In genomic region chr15:70775160-70775559, GRCh38 we compare ENCODE assay signal across 15 cellular contexts. TPM values are rescaled to one million over a fixed set of nuclear protein-coding genes. Genes with fewer than 3 reads are reported as not detected.
DNase-seq lines count a peak whose midpoint lies in the region; ATAC-seq and TF ChIP-seq lines count a peak whose summit lies in the region.
"Had no signal": no experiment of that assay in that cellular context is flagged by ENCODE, and none has a peak within 500 bp of the region (broad histone marks: within the 10 kb centered on the region; RNA-seq: fewer than 3 reads in every experiment).

No MANE protein-coding gene starts in this region.

- peak; percentile 95 for DNase-seq in ELR (ENCODE audit: low read depth)
- DNase-seq in RPMI7951 (ENCODE audit: low read depth): peak; percentile 93
- peak; percentile 64 for DNase-seq in epithelial cell of esophagus (ENCODE audit: low read depth)
- DNase-seq in renal cortical epithelial cell (ENCODE audit: low read depth): peak; percentile 86
- no peak for DNase-seq in NOMO-1 treated with DMSO at 0.1 percent for 48 hours (lab: John Stamatoyannopoulos, UW; ENCODE audit: unreplicated experiment)
- DNase-seq in cerebellar cortex (ENCODE audit: low spot score): no peak
- DNase-seq in MM.1S: no peak
- DNase-seq: activated CD8-positive, alpha-beta memory T cell treated with anti-CD3 and anti-CD28 coated beads, Interleukin-2, amount 50 U/mL, for 48 hours; adrenal gland; endodermal cell; NCI-H446; Peyer's patch; stimulated activated naive B cell treated with anti-CD40 and anti-IgM and Interleukin-4, amounts not matched to agents 10 μg/mL and 1 μg/mL and 100 μg/mL, for 72 hours had no signal

- H3K4me3 ChIP-seq in epithelial cell of esophagus (ENCODE audit: low read length) (no peak overlapping the region), MM.1S (ENCODE audit: low read length) (no peak overlapping the region)
- H3K4me3 ChIP-seq: adrenal gland, Peyer's patch had no signal

- no peaks in the 10 kb centered on the region for H3K4me1 ChIP-seq in MM.1S (ENCODE audit: low read length)
- H3K4me1 ChIP-seq: adrenal gland, parathyroid adenoma, Peyer's patch had no signal

- TF ChIP-seq CTCF in epithelial cell of esophagus (IDR thresholded peaks at IDR 0.05; ENCODE audit: insufficient read depth, low read depth, low read length, missing control alignments) (no peak), MM.1S (IDR thresholded peaks at IDR 0.05; ENCODE audit: low read length) (no peak)

- H3K4me2 ChIP-seq in MM.1S (ENCODE audit: low read depth, low read length): no peak overlapping the region

- H3K27ac ChIP-seq in MM.1S (ENCODE audit: low read length): no peak overlapping the region
- H3K27ac ChIP-seq: adrenal gland, parathyroid adenoma, Peyer's patch had no signal

- H3K79me2 ChIP-seq in MM.1S (ENCODE audit: low read length): no peaks in the 10 kb centered on the region
- H3K79me2 ChIP-seq: parathyroid adenoma had no signal

- no peaks in the 10 kb centered on the region for H3K9me2 ChIP-seq in MM.1S (replicated peaks; ENCODE audit: insufficient read depth, low read length)

- H3K36me3 ChIP-seq in MM.1S (replicated peaks; ENCODE audit: insufficient read depth, low read length): no peaks in the 10 kb centered on the region
- H3K36me3 ChIP-seq: adrenal gland, Peyer's patch had no signal

- ATAC-seq in HG03378 (IDR thresholded peaks at IDR 0.05; ENCODE audit: unreplicated experiment): no peak
- ATAC-seq: stimulated activated naive B cell treated with anti-CD40 and anti-IgM and Interleukin-4, amounts not matched to agents 10 μg/mL and 1 μg/mL and 100 μg/mL, for 72 hours had no signal

- no peak overlapping the region for H2AFZ ChIP-seq in MM.1S (ENCODE audit: low read length)
- H2AFZ ChIP-seq: parathyroid adenoma had no signal

- H4K20me1 ChIP-seq in MM.1S (ENCODE audit: insufficient read depth, low read length): no peaks in the 10 kb centered on the region

- H3K9me3 ChIP-seq in MM.1S (replicated peaks; ENCODE audit: insufficient read depth, low read length): no peaks in the 10 kb centered on the region
- H3K9me3 ChIP-seq: adrenal gland, Peyer's patch had no signal

- no peak overlapping the region for H3K9ac ChIP-seq in MM.1S (ENCODE audit: low read length)
- H3K9ac ChIP-seq: parathyroid adenoma had no signal

- H3F3A ChIP-seq in MM.1S (ENCODE audit: insufficient read depth, low read length): no peaks in the 10 kb centered on the region

- no peaks in the 10 kb centered on the region for H3K27me3 ChIP-seq in MM.1S (replicated peaks; ENCODE audit: insufficient read depth, low read length)
- H3K27me3 ChIP-seq: adrenal gland, Peyer's patch had no signal

RNA-seq across cellular contexts. Expression of gene UACA, which starts 11.8 kb away (rescaled TPM):
- 47.0 and 56.8 TPM in 2 replicates for total RNA-seq in RPMI7951 (2014; rRNA removed; shearing (Covaris generic))
- total RNA-seq in renal cortical epithelial cell: 42.9 and 48.0 TPM in 2 replicates

Comparison
In these comparisons a context has a peak if more than half of its experiments do, and no peak if none do; other contexts are left out.
1. DNase-seq: peak in ELR (single experiment), RPMI7951 (single experiment), epithelial cell of esophagus (single experiment) and renal cortical epithelial cell (single experiment); none in NOMO-1 treated with DMSO at 0.1 percent for 48 hours (single experiment), cerebellar cortex (single experiment) and MM.1S (single experiment).